Comparison of ENCODE assay signal across 8 cellular contexts in genomic region chr12:109264095-109264942, GRCh38. TPM values are rescaled to one million over a fixed set of nuclear protein-coding genes. Genes with fewer than 3 reads are reported as not detected.
A peak's percentile ranks its signal among the peaks of the same experiment; 100 is the strongest.
DNase-seq lines count a peak whose midpoint lies in the region; ATAC-seq and TF ChIP-seq lines count a peak whose summit lies in the region.

No MANE protein-coding gene starts in this region.

- POLR2A ChIA-PET in Caco-2 (lab: Charles Lee) = no interaction called here

- no peaks in the 10 kb centered on the region for H3K27me3 Mint-ChIP-seq in Caco-2 (ENCODE audit: insufficient read depth, unreplicated experiment)
- no peaks in the 10 kb centered on the region for H3K27me3 Mint-ChIP-seq in activated T-helper 2 cell treated with anti-CD3 and anti-CD28 coated beads, Interferon-gamma antibody, Interleukin-2, Interleukin-4, amounts not matched to agents 10 μg/mL and 5 μg/mL and 100 μg/mL, durations not matched to agents 14 hours and 24 hours and 36 hours (ENCODE audit: low read depth)

- CTCF ChIA-PET in Caco-2 (lab: Charles Lee) = interaction anchor here (0.6 to 2.5 kb wide), 12 partner anchors 14 to 470 kb away, joined by 3 to 52 read pairs (median 5); no protein-coding TSS in a partner anchor

- no peaks in the 10 kb centered on the region for H3K9me3 Mint-ChIP-seq in Caco-2 (ENCODE audit: unreplicated experiment)
- no peaks in the 10 kb centered on the region for H3K9me3 Mint-ChIP-seq in activated T-helper 2 cell treated with anti-CD3 and anti-CD28 coated beads, Interferon-gamma antibody, Interleukin-2, Interleukin-4, amounts not matched to agents 10 μg/mL and 5 μg/mL and 100 μg/mL, durations not matched to agents 14 hours and 24 hours and 36 hours

- no peaks in the 10 kb centered on the region for H3K27me3 ChIP-seq in Caco-2 (replicated peaks; ENCODE audit: control insufficient read depth, insufficient read depth, low read length)
- H3K27me3 ChIP-seq in prostate gland (replicated peaks; ENCODE audit: insufficient read depth) = no peaks in the 10 kb centered on the region

- H3K4me3 Mint-ChIP-seq in Caco-2 (ENCODE audit: unreplicated experiment) = no peak overlapping the region
- H3K4me3 Mint-ChIP-seq in activated T-helper 2 cell treated with anti-CD3 and anti-CD28 coated beads, Interferon-gamma antibody, Interleukin-2, Interleukin-4, amounts not matched to agents 10 μg/mL and 5 μg/mL and 100 μg/mL, durations not matched to agents 14 hours and 24 hours and 36 hours (ENCODE audit: low read depth) = no peak overlapping the region

- WGBS in prostate gland = 44% methylated on average over 23 of the region's 23 CpGs

- no TSS peak for BruUV-seq in Caco-2 (replicated peaks; lab: Mats Ljungman, UMichigan)

- H3K36me3 Mint-ChIP-seq in Caco-2 (ENCODE audit: insufficient read depth, unreplicated experiment) = no peaks in the 10 kb centered on the region
- H3K36me3 Mint-ChIP-seq in activated T-helper 2 cell treated with anti-CD3 and anti-CD28 coated beads, Interferon-gamma antibody, Interleukin-2, Interleukin-4, amounts not matched to agents 10 μg/mL and 5 μg/mL and 100 μg/mL, durations not matched to agents 14 hours and 24 hours and 36 hours (ENCODE audit: low read depth) = no peaks in the 10 kb centered on the region

- H3K4me1 ChIP-seq in Caco-2 (no peaks in the 10 kb centered on the region), prostate gland (replicated peaks) (no peaks in the 10 kb centered on the region)

- TF ChIP-seq POLR2A in prostate gland (IDR thresholded peaks at IDR 0.05) = no peak

- peak overlapping the region in 1 of 2 donors; percentile 54 for H3K27ac ChIP-seq in prostate gland

- no peaks in the 10 kb centered on the region for H3K9me3 ChIP-seq in Caco-2
- no peaks in the 10 kb centered on the region for H3K9me3 ChIP-seq in prostate gland

- H3K36me3 ChIP-seq in Caco-2 (ENCODE audit: control insufficient read depth, insufficient read depth, low read length) (peaks cover 2% of the 10 kb centered on the region; the same call in 1 of the 2 replicates), prostate gland (peaks cover 0 to 7% of the 10 kb centered on the region in 2 donors)

- TF ChIP-seq CTCF in Caco-2 (IDR thresholded peaks at IDR 0.05; ENCODE audit: insufficient read depth in 1 of 2, low read depth in 1 of 2, low read length in 1 of 2, severe bottlenecking in 1 of 2, unreplicated experiment in 1 of 2) = peak; percentile 88 to 95
- TF ChIP-seq CTCF in prostate gland (IDR thresholded peaks at IDR 0.05) = peak; percentile 48 to 81 (median 78)

- no peak overlapping the region for H3K27ac Mint-ChIP-seq in Caco-2 (ENCODE audit: unreplicated experiment)
- H3K27ac Mint-ChIP-seq in activated T-helper 2 cell treated with anti-CD3 and anti-CD28 coated beads, Interferon-gamma antibody, Interleukin-2, Interleukin-4, amounts not matched to agents 10 μg/mL and 5 μg/mL and 100 μg/mL, durations not matched to agents 14 hours and 24 hours and 36 hours = no peak overlapping the region

- no peak for ATAC-seq in GM18502 (IDR thresholded peaks at IDR 0.05; ENCODE audit: poor library complexity, unreplicated experiment)
- no peak for ATAC-seq in GM21717 (IDR thresholded peaks at IDR 0.05; ENCODE audit: unreplicated experiment)

- DNase-seq in Caco-2 = peak; percentile 84 to 90
- DNase-seq in HK-2 (ENCODE audit: unreplicated experiment) = peak; percentile 13
- DNase-seq in NOMO-1 treated with DMSO at 0.1 percent for 48 hours (lab: John Stamatoyannopoulos, UW; ENCODE audit: unreplicated experiment) = peak; percentile 50
- DNase-seq in activated T-helper 2 cell treated with anti-CD3 and anti-CD28 coated beads, Interferon-gamma antibody, Interleukin-2, Interleukin-4, amounts not matched to agents 10 μg/mL and 5 μg/mL and 100 μg/mL, durations not matched to agents 14 hours and 24 hours and 36 hours (ENCODE audit: low spot score) = peak; percentile 20
- DNase-seq in head of caudate nucleus = peak; percentile 39 to 91 (median 74)
- peak; percentile 62 for DNase-seq in prostate gland (ENCODE audit: low spot score)

- intact Hi-C loops in Caco-2 (cut with micrococcal nuclease; ENCODE audit: unreplicated experiment) = loop anchor here (1.0 kb wide), 1 partner anchor 121 kb away; no protein-coding TSS in a partner anchor
- intact Hi-C loops in activated T-helper 2 cell treated with anti-CD3 and anti-CD28 coated beads, Interferon-gamma antibody, Interleukin-2, Interleukin-4, amounts not matched to agents 10 μg/mL and 5 μg/mL and 100 μg/mL, durations not matched to agents 14 hours and 24 hours and 36 hours (cut with micrococcal nuclease) = loop anchor here (2.0 kb wide), 2 partner anchors 120 to 128 kb away; no protein-coding TSS in a partner anchor
- intact Hi-C loops in head of caudate nucleus (cut with DNase I) = loop anchor here (5.0 kb wide), 1 partner anchor 123 kb away; no protein-coding TSS in a partner anchor
- intact Hi-C loops in prostate gland (cut with DNase I) = no loop called here

- H3K4me3 ChIP-seq in Caco-2 (ENCODE audit: low read depth, low read length) = no peak overlapping the region
- no peak overlapping the region for H3K4me3 ChIP-seq in prostate gland

- H3K4me1 Mint-ChIP-seq in Caco-2 (ENCODE audit: low read depth, unreplicated experiment) = no peaks in the 10 kb centered on the region
- H3K4me1 Mint-ChIP-seq in activated T-helper 2 cell treated with anti-CD3 and anti-CD28 coated beads, Interferon-gamma antibody, Interleukin-2, Interleukin-4, amounts not matched to agents 10 μg/mL and 5 μg/mL and 100 μg/mL, durations not matched to agents 14 hours and 24 hours and 36 hours (ENCODE audit: low read depth) = no peaks in the 10 kb centered on the region

RNA-seq across cellular contexts. Expression of gene FOXN4, which starts 44.8 kb away (rescaled TPM):
- total RNA-seq in Caco-2 (2022) (0.49 and 0.95 TPM in 2 replicates), prostate gland (1 to 10 TPM in 1 of 2 donors, under 1 TPM in 1; 0.27 to 4.8 TPM)
- total RNA-seq in activated T-helper 2 cell treated with anti-CD3 and anti-CD28 coated beads, Interferon-gamma antibody, Interleukin-2, Interleukin-4, amounts not matched to agents 10 μg/mL and 5 μg/mL and 100 μg/mL, durations not matched to agents 14 hours and 24 hours and 36 hours = not detected in 2 replicates

Comparison
In these comparisons a context has a peak if more than half of its experiments do, and no peak if none do; other contexts are left out.
1. DNase-seq: peak in every context shown above with its lines; median percentile 87 in Caco-2; 74 in head of caudate nucleus; 62 in prostate gland; 50 in NOMO-1 treated with DMSO at 0.1 percent for 48 hours; 20 in activated T-helper 2 cell treated with anti-CD3 and anti-CD28 coated beads, Interferon-gamma antibody, Interleukin-2, Interleukin-4, amounts not matched to agents 10 μg/mL and 5 μg/mL and 100 μg/mL, durations not matched to agents 14 hours and 24 hours and 36 hours; 13 in HK-2.